ENCODE assay signal across 14 cellular contexts in the genomic region with DNA sequence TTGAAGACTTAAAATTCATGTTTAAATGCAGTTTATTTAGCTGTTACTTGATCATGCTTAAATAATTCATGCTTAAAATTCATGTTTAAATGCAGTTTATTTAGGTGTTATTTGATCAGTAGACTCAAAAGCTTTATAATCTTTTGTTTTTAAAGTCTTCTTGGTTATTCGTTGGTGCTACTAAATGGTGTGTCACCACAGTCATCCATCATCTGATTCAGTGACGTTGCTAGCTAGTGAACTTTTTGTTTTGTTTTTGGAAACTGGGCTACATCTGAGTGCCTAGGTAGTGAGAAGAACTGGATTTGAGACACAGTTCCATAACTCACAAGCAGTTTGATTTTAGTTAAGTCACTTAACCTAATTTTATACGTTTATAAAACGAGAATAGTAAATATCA. TPM values are rescaled to one million over a fixed set of nuclear protein-coding genes. Genes with fewer than 3 reads are reported as not detected.
DNase-seq lines count a peak whose midpoint lies in the region; ATAC-seq and TF ChIP-seq lines count a peak whose summit lies in the region.
"Had no signal": no experiment of that assay in that cellular context is flagged by ENCODE, and none has a peak within 500 bp of the region (broad histone marks: within the 10 kb centered on the region; RNA-seq: fewer than 3 reads in every experiment).

No MANE protein-coding gene starts in this region.

- peak overlapping the region; percentile 50 for H3K27ac Mint-ChIP-seq in activated T-cell treated with anti-CD3 and anti-CD28 coated beads, Interleukin-2, amount 50 U/mL, for 72 hours
- no peak overlapping the region for H3K27ac Mint-ChIP-seq in activated T-cell treated with anti-CD3 and anti-CD28 coated beads, Interleukin-2, amount 50 U/mL, for 24 hours

- H3K4me3 ChIP-seq in astrocyte of the spinal cord (ENCODE audit: low read depth, low read length) (no peak overlapping the region), dorsolateral prefrontal cortex (no peak overlapping the region)
- H3K4me3 ChIP-seq: coronary artery, skin epidermis had no signal

- no peaks in the 10 kb centered on the region for H3K9me3 Mint-ChIP-seq in activated T-cell treated with anti-CD3 and anti-CD28 coated beads, Interleukin-2, amount 50 U/mL, for 72 hours
- H3K9me3 Mint-ChIP-seq in activated T-cell treated with anti-CD3 and anti-CD28 coated beads, Interleukin-2, amount 50 U/mL, for 24 hours, result no peaks in the 10 kb centered on the region

- H3K4me1 Mint-ChIP-seq in activated T-cell treated with anti-CD3 and anti-CD28 coated beads, Interleukin-2, amount 50 U/mL, for 72 hours (ENCODE audit: low read depth), result peaks cover 63% of the 10 kb centered on the region
- peaks cover 75% of the 10 kb centered on the region for H3K4me1 Mint-ChIP-seq in activated T-cell treated with anti-CD3 and anti-CD28 coated beads, Interleukin-2, amount 50 U/mL, for 24 hours (ENCODE audit: low read depth)

- H3K27me3 Mint-ChIP-seq in activated T-cell treated with anti-CD3 and anti-CD28 coated beads, Interleukin-2, amount 50 U/mL, for 72 hours (ENCODE audit: low read depth), result no peaks in the 10 kb centered on the region
- no peaks in the 10 kb centered on the region for H3K27me3 Mint-ChIP-seq in activated T-cell treated with anti-CD3 and anti-CD28 coated beads, Interleukin-2, amount 50 U/mL, for 24 hours

- H3K27ac ChIP-seq in dorsolateral prefrontal cortex, result no peak overlapping the region
- H3K27ac ChIP-seq: coronary artery, skin epidermis had no signal

- peaks cover 3 to 10% of the 10 kb centered on the region in 2 donors for H3K36me3 Mint-ChIP-seq in activated T-cell treated with anti-CD3 and anti-CD28 coated beads, Interleukin-2, amount 50 U/mL, for 72 hours (ENCODE audit: insufficient read depth in 2 of 2)
- peaks cover 42% of the 10 kb centered on the region for H3K36me3 Mint-ChIP-seq in activated T-cell treated with anti-CD3 and anti-CD28 coated beads, Interleukin-2, amount 50 U/mL, for 24 hours (ENCODE audit: low read depth)

- no peak overlapping the region for H3K4me3 Mint-ChIP-seq in activated T-cell treated with anti-CD3 and anti-CD28 coated beads, Interleukin-2, amount 50 U/mL, for 72 hours
- H3K4me3 Mint-ChIP-seq in activated T-cell treated with anti-CD3 and anti-CD28 coated beads, Interleukin-2, amount 50 U/mL, for 24 hours, result no peak overlapping the region

- in situ Hi-C loops in astrocyte of the spinal cord (cut with HindIII; ENCODE audit: low sequenced_read_pairs), result no loop called here

- no peak for ATAC-seq in activated T-cell treated with anti-CD3 and anti-CD28 coated beads, Interleukin-2, amount 50 U/mL, for 72 hours (replicated peaks in 1 of 2)
- ATAC-seq in GM18498 (IDR thresholded peaks at IDR 0.05; ENCODE audit: unreplicated experiment), result no peak

- H3K27me3 ChIP-seq in dorsolateral prefrontal cortex, result no peaks in the 10 kb centered on the region

- TF ChIP-seq CTCF in astrocyte of the spinal cord (IDR thresholded peaks at IDR 0.05; ENCODE audit: low read depth, low read length) (no peak), dorsolateral prefrontal cortex (IDR thresholded peaks at IDR 0.05 in 54 of 56, conservative IDR thresholded peaks at IDR 0.05 in 2 of 56; ENCODE audit: low read depth in 1 of 56, partially characterized antibody in 56 of 56) (no peak)

- DNase-seq in activated T-cell treated with anti-CD3 and anti-CD28 coated beads, Interleukin-2, amount 50 U/mL, for 72 hours, result no peak
- DNase-seq in activated T-cell treated with anti-CD3 and anti-CD28 coated beads, Interleukin-2, amount 50 U/mL, for 48 hours, result no peak
- DNase-seq in astrocyte of the spinal cord (ENCODE audit: low read depth, low spot score) (peak; percentile 46), hepatic stellate cell (ENCODE audit: low spot score) (peak; percentile 15), stromal cell of bone marrow (ENCODE audit: low read depth) (peak; percentile 45), dorsolateral prefrontal cortex (no peak)
- no peak for DNase-seq in activated T-cell treated with anti-CD3 and anti-CD28 coated beads, Interleukin-2, amount 50 U/mL, for 24 hours
- DNase-seq: activated T-cell treated with anti-CD3 and anti-CD28 coated beads, Interleukin-2, amount 50 U/mL, for 1 hour; DND-41; hypothalamus; NCI-H2029 had no signal

- intact Hi-C loops in dorsolateral prefrontal cortex (cut with DNase I), result no loop called here

RNA-seq across cellular contexts. Expression of gene SCAF8, which starts 20.9 kb away (rescaled TPM):
- total RNA-seq in activated T-cell treated with anti-CD3 and anti-CD28 coated beads, Interleukin-2, amount 50 U/mL, for 72 hours, result 10 to 100 TPM; 40.2 to 45.0 TPM
- 10 to 100 TPM; 46.7 to 79.8 (median 61.4) TPM for total RNA-seq in dorsolateral prefrontal cortex

Comparison
In these comparisons a context has a peak if more than half of its experiments do, and no peak if none do; other contexts are left out.
1. DNase-seq: peak in astrocyte of the spinal cord (single experiment), hepatic stellate cell (single experiment) and stromal cell of bone marrow (single experiment); none in activated T-cell treated with anti-CD3 and anti-CD28 coated beads, Interleukin-2, amount 50 U/mL, for 72 hours (0 of 2), activated T-cell treated with anti-CD3 and anti-CD28 coated beads, Interleukin-2, amount 50 U/mL, for 48 hours (0 of 2), dorsolateral prefrontal cortex (0 of 10) and activated T-cell treated with anti-CD3 and anti-CD28 coated beads, Interleukin-2, amount 50 U/mL, for 24 hours (single experiment).